Comparison of ENCODE assay signal across 8 cellular contexts in the genomic region with DNA sequence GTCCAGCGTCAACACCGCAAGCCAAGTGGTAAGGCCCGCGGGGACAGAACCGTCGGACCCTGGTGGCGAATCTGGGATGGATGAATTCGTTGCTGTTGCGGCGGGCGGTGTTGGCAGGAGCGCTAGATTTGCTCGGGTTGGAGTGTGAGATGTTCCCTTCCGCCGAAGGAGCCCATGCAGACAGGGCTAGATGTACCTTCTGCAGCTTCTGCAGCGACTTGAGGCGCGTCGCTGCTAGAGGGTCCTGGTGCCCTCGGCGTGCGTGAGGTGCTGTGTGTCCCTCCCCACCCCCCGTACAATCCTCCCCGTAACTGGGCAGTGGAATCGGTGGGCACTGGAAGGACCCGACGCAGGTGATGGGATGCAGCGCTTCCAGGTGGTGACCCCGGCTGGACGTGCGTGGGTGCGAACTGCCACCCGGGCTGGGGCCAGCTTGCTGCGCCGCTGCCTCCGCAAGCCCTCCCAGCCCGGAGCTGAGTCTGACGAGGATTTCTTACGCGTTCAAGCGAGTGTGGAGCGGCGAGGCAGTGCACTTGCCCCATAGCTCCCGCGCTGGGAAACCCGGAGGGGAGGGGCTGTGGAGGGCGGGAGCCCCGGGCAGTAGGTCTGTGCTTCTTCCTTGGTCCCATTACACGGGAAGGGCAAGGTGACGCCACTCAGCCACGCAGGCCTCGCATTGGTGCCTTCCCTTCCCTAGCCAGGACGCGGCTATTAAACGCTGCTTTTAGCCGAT. TPM values are rescaled to one million over a fixed set of nuclear protein-coding genes. Genes with fewer than 3 reads are reported as not detected.
DNase-seq lines count a peak whose midpoint lies in the region; TF ChIP-seq lines count a peak whose summit lies in the region.

No MANE protein-coding gene starts in this region.

- no peak for TF ChIP-seq CTCF in stomach (IDR thresholded peaks at IDR 0.05)

- H3K27me3 Mint-ChIP-seq in T-helper 2 cell treated with Interferon-gamma antibody and Interleukin-4, amounts not matched to agents 5 μg/mL and 100 μg/mL, for 36 hours (ENCODE audit: low read depth): peaks cover 48% of the 10 kb centered on the region

- no peak for TF ChIP-seq POLR2A in stomach (IDR thresholded peaks at IDR 0.05)

- intact Hi-C loops in stomach (cut with DNase I; ENCODE audit: low total_unique reads): no loop called here

- H3K9me3 ChIP-seq in ectodermal cell (ENCODE audit: control insufficient read depth, low read length) (no peaks in the 10 kb centered on the region), mesodermal cell (ENCODE audit: control insufficient read depth, low read length) (no peaks in the 10 kb centered on the region), stomach (no peaks in the 10 kb centered on the region)

- H3K4me3 Mint-ChIP-seq in T-helper 2 cell treated with Interferon-gamma antibody and Interleukin-4, amounts not matched to agents 5 μg/mL and 100 μg/mL, for 36 hours: peak overlapping the region; percentile 80

- H3K4me3 ChIP-seq in ectodermal cell (ENCODE audit: insufficient read depth, low read depth, low read length) (peak overlapping the region; percentile 56), mesodermal cell (ENCODE audit: extremely low read depth, insufficient read depth, low read length, poor library complexity, severe bottlenecking) (peak overlapping the region; percentile 33), stomach (peak overlapping the region; percentile 33 to 53 (median 42))

- 4 to 6% methylated on average over 56 of the region's 56 CpGs for WGBS in ectodermal cell, 2 experiments
- 7 to 8% methylated on average over 49 to 50 of the region's 56 CpGs for WGBS in mesodermal cell (ENCODE audit: insufficient coverage in 2 of 2), 2 experiments
- 5 to 9% (median 7%) methylated on average over 30 to 56 of the region's 56 CpGs for WGBS in stomach, 5 donors

- no peak overlapping the region for H3K27ac ChIP-seq in ectodermal cell (ENCODE audit: insufficient read depth, low read depth, low read length, poor library complexity, severe bottlenecking)
- H3K27ac ChIP-seq in mesodermal cell (ENCODE audit: low read depth, low read length, severe bottlenecking): no peak overlapping the region
- H3K27ac ChIP-seq in stomach: no peak overlapping the region

- H3K27me3 ChIP-seq in ectodermal cell (ENCODE audit: control insufficient read depth, insufficient read depth, low read length, poor library complexity, severe bottlenecking) (peaks cover 26% of the 10 kb centered on the region), stomach (peaks cover 0 to 54% (median 24%) of the 10 kb centered on the region in 3 donors)

- H3K36me3 ChIP-seq in ectodermal cell (ENCODE audit: control insufficient read depth, insufficient read depth, low read length): no peaks in the 10 kb centered on the region
- no peaks in the 10 kb centered on the region for H3K36me3 ChIP-seq in mesodermal cell (ENCODE audit: control insufficient read depth, insufficient read depth, low read length)
- H3K36me3 ChIP-seq in stomach: no peaks in the 10 kb centered on the region

- H3K9me3 Mint-ChIP-seq in T-helper 2 cell treated with Interferon-gamma antibody and Interleukin-4, amounts not matched to agents 5 μg/mL and 100 μg/mL, for 36 hours: no peaks in the 10 kb centered on the region

- H3K27ac Mint-ChIP-seq in T-helper 2 cell treated with Interferon-gamma antibody and Interleukin-4, amounts not matched to agents 5 μg/mL and 100 μg/mL, for 36 hours: no peak overlapping the region

- DNase-seq in DMS79 (lab: John Stamatoyannopoulos, UW): peak; percentile 24
- peak; percentile 41 for DNase-seq in T-helper 2 cell treated with Interferon-gamma antibody and Interleukin-4, amounts not matched to agents 5 μg/mL and 100 μg/mL, for 36 hours (ENCODE audit: low spot score)
- DNase-seq in stomach: no peak
- no peak for DNase-seq in SHP77 treated with DMSO at 0.1 percent for 48 hours (lab: John Stamatoyannopoulos, UW)
- no peak for DNase-seq in activated gamma-delta T cell treated with Interleukin-2 at 50 U/mL for 16 hours
- no peak for DNase-seq in RKO (ENCODE audit: low spot score)

- no peak for TF ChIP-seq EP300 in stomach (IDR thresholded peaks at IDR 0.05)

- H3K4me1 ChIP-seq in ectodermal cell (ENCODE audit: control insufficient read depth, insufficient read depth, low read length) (no peaks in the 10 kb centered on the region), mesodermal cell (ENCODE audit: control insufficient read depth, insufficient read depth, low read length, poor library complexity, severe bottlenecking) (no peaks in the 10 kb centered on the region), stomach (peaks cover 9 to 13% (median 11%) of the 10 kb centered on the region in 4 donors)

- no peaks in the 10 kb centered on the region for H3K36me3 Mint-ChIP-seq in T-helper 2 cell treated with Interferon-gamma antibody and Interleukin-4, amounts not matched to agents 5 μg/mL and 100 μg/mL, for 36 hours (ENCODE audit: low read depth)

- peaks cover 10% of the 10 kb centered on the region for H3K4me1 Mint-ChIP-seq in T-helper 2 cell treated with Interferon-gamma antibody and Interleukin-4, amounts not matched to agents 5 μg/mL and 100 μg/mL, for 36 hours (ENCODE audit: low read depth)

RNA-seq across cellular contexts. Expression of gene CHRNA1, which starts 34.3 kb away (rescaled TPM):
- not detected for polyA plus RNA-seq in ectodermal cell (2013, experiment 1 of 4)
- polyA plus RNA-seq in ectodermal cell (2013, experiment 2 of 4): 0.11 TPM
- polyA plus RNA-seq in ectodermal cell (2013, experiment 3 of 4): not detected
- not detected for polyA plus RNA-seq in ectodermal cell (2013, experiment 4 of 4)
- polyA plus RNA-seq in mesodermal cell (2013, experiment 1 of 2): not detected
- polyA plus RNA-seq in mesodermal cell (2013, experiment 2 of 2): not detected
- total RNA-seq in stomach: not detected
- polyA plus RNA-seq in stomach: under 1 TPM in 1 of 3 donors, not detected in 2; 0.46 TPM

Comparison
In these comparisons a context has a peak if more than half of its experiments do, and no peak if none do; other contexts are left out.
1. DNase-seq: peak in DMS79 (single experiment) and T-helper 2 cell treated with Interferon-gamma antibody and Interleukin-4, amounts not matched to agents 5 μg/mL and 100 μg/mL, for 36 hours (single experiment); none in stomach (single experiment), SHP77 treated with DMSO at 0.1 percent for 48 hours (single experiment), activated gamma-delta T cell treated with Interleukin-2 at 50 U/mL for 16 hours (single experiment) and RKO (single experiment).
2. Peak in every context shown above with its lines, with median percentiles within 50 percentile points of each other: H3K4me3 ChIP-seq.